In the genomic region with DNA sequence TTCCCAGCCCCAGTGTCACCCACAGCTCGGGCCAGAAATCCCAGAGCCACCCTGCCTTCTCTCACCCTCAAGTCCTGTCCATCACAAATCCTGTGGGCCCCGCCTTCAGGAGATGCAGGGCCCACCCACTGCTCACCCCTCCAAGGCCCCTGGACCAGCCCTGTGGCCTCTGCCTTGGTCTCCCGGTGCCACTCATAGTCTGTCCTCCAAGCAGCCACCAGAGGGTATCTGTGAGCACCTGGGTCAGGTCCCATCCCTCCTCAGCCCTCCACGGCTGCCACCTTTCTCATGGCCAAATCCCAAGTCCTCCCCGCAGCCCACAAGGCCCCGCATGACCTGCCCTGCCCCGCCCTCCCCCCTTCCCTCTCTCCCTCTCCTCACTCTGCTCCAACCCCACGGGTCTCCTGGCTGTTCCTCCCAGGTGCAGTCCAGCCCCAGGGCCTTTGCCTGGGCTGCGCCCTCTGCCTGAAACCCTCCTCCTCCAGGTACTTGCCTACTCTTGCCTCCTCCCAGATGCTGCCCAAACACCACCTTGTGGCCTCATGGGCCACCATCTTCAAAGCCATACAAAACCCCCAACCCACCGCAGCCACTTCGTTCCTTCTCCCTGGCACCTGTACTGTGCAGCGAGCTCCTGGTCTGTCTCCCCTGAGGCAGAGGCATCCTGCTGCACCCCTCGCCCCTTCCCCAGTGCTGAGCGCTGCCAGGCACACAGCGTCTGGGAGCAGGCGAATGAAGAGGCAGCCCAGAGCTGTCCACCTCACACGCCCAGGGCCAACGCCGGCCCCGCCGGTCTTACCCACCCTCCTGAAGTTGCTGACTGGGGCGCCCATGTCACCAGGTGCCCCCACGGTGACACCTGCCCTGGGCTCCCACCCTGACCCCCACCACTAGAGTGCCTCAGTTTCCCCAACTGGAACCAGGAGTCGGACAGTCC, we compare ENCODE assay signal across 8 cellular contexts. TPM values are rescaled to one million over a fixed set of nuclear protein-coding genes. Genes with fewer than 3 reads are reported as not detected.
A peak's percentile ranks its signal among the peaks of the same experiment; 100 is the strongest.
DNase-seq lines count a peak whose midpoint lies in the region; ATAC-seq and TF ChIP-seq lines count a peak whose summit lies in the region.

No MANE protein-coding gene starts in this region.

- H3K4me1 Mint-ChIP-seq in activated T-helper 17 cell treated with anti-CD3 and anti-CD28 coated beads, Interleukin-2, amount 50 U/mL, for 72 hours: peaks cover 18% of the 10 kb centered on the region
- peaks cover 5% of the 10 kb centered on the region for H3K4me1 Mint-ChIP-seq in type B pancreatic cell (ENCODE audit: unreplicated experiment)

- H3K27me3 Mint-ChIP-seq in activated T-helper 17 cell treated with anti-CD3 and anti-CD28 coated beads, Interleukin-2, amount 50 U/mL, for 72 hours: no peaks in the 10 kb centered on the region
- no peaks in the 10 kb centered on the region for H3K27me3 Mint-ChIP-seq in type B pancreatic cell

- H3K36me3 Mint-ChIP-seq in activated T-helper 17 cell treated with anti-CD3 and anti-CD28 coated beads, Interleukin-2, amount 50 U/mL, for 72 hours (ENCODE audit: low read depth): peaks cover 50% of the 10 kb centered on the region
- H3K36me3 Mint-ChIP-seq in type B pancreatic cell: peaks cover 16% of the 10 kb centered on the region

- intact Hi-C loops in vagina (cut with DNase I): no loop called here

- peaks cover 0 to 53% of the 10 kb centered on the region in 2 donors for H3K36me3 ChIP-seq in vagina

- peak overlapping the region; percentile 48 for H3K27ac Mint-ChIP-seq in activated T-helper 17 cell treated with anti-CD3 and anti-CD28 coated beads, Interleukin-2, amount 50 U/mL, for 72 hours
- H3K27ac Mint-ChIP-seq in type B pancreatic cell: peak overlapping the region; percentile 50

- no peak overlapping the region for H3K4me3 Mint-ChIP-seq in activated T-helper 17 cell treated with anti-CD3 and anti-CD28 coated beads, Interleukin-2, amount 50 U/mL, for 72 hours
- H3K4me3 Mint-ChIP-seq in type B pancreatic cell: peak overlapping the region; percentile 41

- H3K4me1 ChIP-seq in vagina: no peaks in the 10 kb centered on the region

- DNase-seq in Daoy (ENCODE audit: low read depth) (peak; percentile 42), HuH-7.5 (ENCODE audit: low spot score) (peak; percentile 95), iPS DF 19.7 (ENCODE audit: low read depth, low spot score) (peak; percentile 47), type B pancreatic cell (ENCODE audit: extremely low spot score, unreplicated experiment) (no peak), vagina (ENCODE audit: extremely low spot score in 2 of 2) (no peak), NCI-H345 treated with DMSO at 0.1 percent for 48 hours (lab: John Stamatoyannopoulos, UW; ENCODE audit: unreplicated experiment) (no peak)
- no peak for DNase-seq in effector CD4-positive, alpha-beta T cell

- TF ChIP-seq CTCF in type B pancreatic cell (conservative IDR thresholded peaks at IDR 0.05): peak; percentile 42
- TF ChIP-seq CTCF in vagina (IDR thresholded peaks at IDR 0.05): no peak

- H3K4me3 ChIP-seq in vagina: no peak overlapping the region

- no peak overlapping the region for H3K27ac ChIP-seq in vagina

- no peaks in the 10 kb centered on the region for H3K9me3 Mint-ChIP-seq in activated T-helper 17 cell treated with anti-CD3 and anti-CD28 coated beads, Interleukin-2, amount 50 U/mL, for 72 hours
- no peaks in the 10 kb centered on the region for H3K9me3 Mint-ChIP-seq in type B pancreatic cell

- no peaks in the 10 kb centered on the region for H3K9me3 ChIP-seq in vagina

- TF ChIP-seq POLR2A in vagina (IDR thresholded peaks at IDR 0.05): no peak

- no peaks in the 10 kb centered on the region for H3K27me3 ChIP-seq in vagina

- peak; percentile 63 for ATAC-seq in activated T-helper 17 cell treated with anti-CD3 and anti-CD28 coated beads, Interleukin-2, amount 50 U/mL, for 72 hours (replicated peaks)

RNA-seq across cellular contexts. Expression of gene UQCR11, which starts 13.2 kb away (rescaled TPM):
- 84.4 and 85.5 TPM in 2 replicates for total RNA-seq in Daoy (2014; rRNA removed; shearing (Covaris generic))
- total RNA-seq in activated T-helper 17 cell treated with anti-CD3 and anti-CD28 coated beads, Interleukin-2, amount 50 U/mL, for 72 hours: 100 to 1,000 TPM; 120 to 209 TPM
- total RNA-seq in type B pancreatic cell (ENCODE audit: low replicate concordance): 191 and 290 TPM in 2 replicates
- total RNA-seq in vagina: 79.8 TPM

RNA-seq across cellular contexts. Expression of gene MBD3, which starts 25.8 kb away (rescaled TPM):
- total RNA-seq in Daoy (2014; rRNA removed; shearing (Covaris generic)): 115 and 130 TPM in 2 replicates
- 100 to 1,000 TPM in 1 of 2 donors, 10 to 100 TPM in 1; 71.5 to 128 TPM for total RNA-seq in activated T-helper 17 cell treated with anti-CD3 and anti-CD28 coated beads, Interleukin-2, amount 50 U/mL, for 72 hours
- total RNA-seq in type B pancreatic cell (ENCODE audit: low replicate concordance): 78.8 and 110 TPM in 2 replicates
- total RNA-seq in vagina: 66.0 TPM

RNA-seq across cellular contexts. Expression of gene TCF3, which starts 34.0 kb away (rescaled TPM):
- 91.7 and 92.8 TPM in 2 replicates for total RNA-seq in Daoy (2014; rRNA removed; shearing (Covaris generic))
- total RNA-seq in activated T-helper 17 cell treated with anti-CD3 and anti-CD28 coated beads, Interleukin-2, amount 50 U/mL, for 72 hours: 10 to 100 TPM; 53.6 to 87.0 TPM
- 134 and 193 TPM in 2 replicates for total RNA-seq in type B pancreatic cell (ENCODE audit: low replicate concordance)
- 26.0 TPM for total RNA-seq in vagina

RNA-seq across cellular contexts. Expression of gene MEX3D, which starts 50.3 kb away (rescaled TPM):
- 71.4 and 72.7 TPM in 2 replicates for total RNA-seq in Daoy (2014; rRNA removed; shearing (Covaris generic))
- total RNA-seq in activated T-helper 17 cell treated with anti-CD3 and anti-CD28 coated beads, Interleukin-2, amount 50 U/mL, for 72 hours: 1 to 10 TPM; 6.7 to 8.2 TPM
- 79.0 and 82.0 TPM in 2 replicates for total RNA-seq in type B pancreatic cell (ENCODE audit: low replicate concordance)
- 21.4 TPM for total RNA-seq in vagina

Comparison
In these comparisons a context has a peak if more than half of its experiments do, and no peak if none do; other contexts are left out.
1. DNase-seq: peak in Daoy (single experiment), HuH-7.5 (single experiment) and iPS DF 19.7 (single experiment); none in type B pancreatic cell (single experiment), effector CD4-positive, alpha-beta T cell (single experiment), vagina (0 of 2) and NCI-H345 treated with DMSO at 0.1 percent for 48 hours (single experiment).